Comparison of ENCODE assay signal across 8 cellular contexts in genomic region chr2:210170442-210171303, GRCh38. TPM values are rescaled to one million over a fixed set of nuclear protein-coding genes. Genes with fewer than 3 reads are reported as not detected.
DNase-seq lines count a peak whose midpoint lies in the region; ATAC-seq and TF ChIP-seq lines count a peak whose summit lies in the region.

No MANE protein-coding gene starts in this region.

- no peaks in the 10 kb centered on the region for H3K36me3 ChIP-seq in GM23338 (ENCODE audit: insufficient read depth)

- H3F3A ChIP-seq in GM23338 (replicated peaks; ENCODE audit: low read depth): 0 out of 2 replicates have a peak, but pooled peaks cover 4% of the 10 kb centered on the region

- H3K36me3 Mint-ChIP-seq in GM23338 (ENCODE audit: low read depth) (no peaks in the 10 kb centered on the region), naive B cell (no peaks in the 10 kb centered on the region)
- H3K36me3 Mint-ChIP-seq in activated T-helper 17 cell treated with anti-CD3 and anti-CD28 coated beads, Interleukin-2, amount 50 U/mL, for 72 hours (ENCODE audit: low read depth): peaks cover 10% of the 10 kb centered on the region
- peaks cover 24% of the 10 kb centered on the region for H3K36me3 Mint-ChIP-seq in stimulated activated effector memory CD8-positive, alpha-beta T cell treated with anti-CD3 and anti-CD28 coated beads, Interleukin-12 subunit alpha, Interleukin-12 subunit beta, amount 100 ng/mL, for 72 hours

- no peak for TF ChIP-seq CTCF in GM23338 (conservative IDR thresholded peaks at IDR 0.05; ENCODE audit: low read depth in 2 of 2)

- H3K27ac Mint-ChIP-seq in GM23338 (peak overlapping the region; percentile 99), naive B cell (peak overlapping the region; percentile 97 to 99 (median 98))
- peak overlapping the region; percentile 100 for H3K27ac Mint-ChIP-seq in activated T-helper 17 cell treated with anti-CD3 and anti-CD28 coated beads, Interleukin-2, amount 50 U/mL, for 72 hours
- H3K27ac Mint-ChIP-seq in stimulated activated effector memory CD8-positive, alpha-beta T cell treated with anti-CD3 and anti-CD28 coated beads, Interleukin-12 subunit alpha, Interleukin-12 subunit beta, amount 100 ng/mL, for 72 hours: peak overlapping the region; percentile 100

- H4K20me1 ChIP-seq in GM23338 (replicated peaks; ENCODE audit: insufficient read depth): no peaks in the 10 kb centered on the region

- H3K9me2 ChIP-seq in GM23338 (ENCODE audit: insufficient read depth): no peaks in the 10 kb centered on the region

- peaks cover 45% of the 10 kb centered on the region for H3K79me2 ChIP-seq in GM23338 (replicated peaks; ENCODE audit: insufficient read depth)

- ATAC-seq in GM23338: peak; percentile 81
- peak; percentile 80 for ATAC-seq in activated T-helper 17 cell treated with anti-CD3 and anti-CD28 coated beads, Interleukin-2, amount 50 U/mL, for 72 hours (replicated peaks)
- peak; percentile 68 to 70 for ATAC-seq in naive B cell (ENCODE audit: low read depth in 2 of 2)
- peak; percentile 84 for ATAC-seq in stimulated activated effector memory CD8-positive, alpha-beta T cell treated with anti-CD3 and anti-CD28 coated beads, Interleukin-12 subunit alpha, Interleukin-12 subunit beta, amount 100 ng/mL, for 72 hours

- H3K27me3 Mint-ChIP-seq in GM23338 (ENCODE audit: insufficient read depth, low read depth, poor library complexity) (peaks cover 8% of the 10 kb centered on the region), naive B cell (no peaks in the 10 kb centered on the region)
- peaks cover 3% of the 10 kb centered on the region for H3K27me3 Mint-ChIP-seq in activated T-helper 17 cell treated with anti-CD3 and anti-CD28 coated beads, Interleukin-2, amount 50 U/mL, for 72 hours

- H3K27ac ChIP-seq in GM23338 (ENCODE audit: low read depth): peak overlapping the region; percentile 96

- H3K4me2 ChIP-seq in GM23338: peak overlapping the region; percentile 81

- H3K9me3 Mint-ChIP-seq in GM23338 (no peaks in the 10 kb centered on the region), naive B cell (no peaks in the 10 kb centered on the region)
- no peaks in the 10 kb centered on the region for H3K9me3 Mint-ChIP-seq in activated T-helper 17 cell treated with anti-CD3 and anti-CD28 coated beads, Interleukin-2, amount 50 U/mL, for 72 hours
- H3K9me3 Mint-ChIP-seq in stimulated activated effector memory CD8-positive, alpha-beta T cell treated with anti-CD3 and anti-CD28 coated beads, Interleukin-12 subunit alpha, Interleukin-12 subunit beta, amount 100 ng/mL, for 72 hours: no peaks in the 10 kb centered on the region

- peak overlapping the region; percentile 70 for H3K4me3 ChIP-seq in GM23338

- DNase-seq in Daoy (ENCODE audit: low read depth): peak; percentile 97
- DNase-seq in GM23338 (ENCODE audit: low spot score): peak; percentile 97
- peak; percentile 58 to 80 for DNase-seq in Kasumi-1 (lab: John Stamatoyannopoulos, UW)
- DNase-seq in RPMI7951 (ENCODE audit: low read depth): peak; percentile 93
- peak; percentile 94 for DNase-seq in fibroblast of gingiva (ENCODE audit: low read depth)
- DNase-seq in naive B cell: peak; percentile 96
- peak; percentile 92 to 98 for DNase-seq in stimulated activated effector memory CD8-positive, alpha-beta T cell treated with anti-CD3 and anti-CD28 coated beads, Interleukin-12 subunit alpha, Interleukin-12 subunit beta, amount 100 ng/mL, for 72 hours (ENCODE audit: low spot score in 2 of 2)

- H3K4me1 ChIP-seq in GM23338 (ENCODE audit: insufficient read depth): peaks cover 12% of the 10 kb centered on the region

- H3K4me3 Mint-ChIP-seq in GM23338 (peak overlapping the region; percentile 95), naive B cell (peak overlapping the region; percentile 96 to 99 (median 99))
- H3K4me3 Mint-ChIP-seq in activated T-helper 17 cell treated with anti-CD3 and anti-CD28 coated beads, Interleukin-2, amount 50 U/mL, for 72 hours: peak overlapping the region; percentile 99
- peak overlapping the region; percentile 98 for H3K4me3 Mint-ChIP-seq in stimulated activated effector memory CD8-positive, alpha-beta T cell treated with anti-CD3 and anti-CD28 coated beads, Interleukin-12 subunit alpha, Interleukin-12 subunit beta, amount 100 ng/mL, for 72 hours

- no peaks in the 10 kb centered on the region for H3K27me3 ChIP-seq in GM23338 (ENCODE audit: insufficient read depth)

- no peak overlapping the region for H2AFZ ChIP-seq in GM23338

- H3K4me1 Mint-ChIP-seq in GM23338 (peaks cover 20% of the 10 kb centered on the region), naive B cell (peaks cover 20 to 26% (median 25%) of the 10 kb centered on the region in 3 donors)
- peaks cover 10% of the 10 kb centered on the region for H3K4me1 Mint-ChIP-seq in activated T-helper 17 cell treated with anti-CD3 and anti-CD28 coated beads, Interleukin-2, amount 50 U/mL, for 72 hours
- peaks cover 31% of the 10 kb centered on the region for H3K4me1 Mint-ChIP-seq in stimulated activated effector memory CD8-positive, alpha-beta T cell treated with anti-CD3 and anti-CD28 coated beads, Interleukin-12 subunit alpha, Interleukin-12 subunit beta, amount 100 ng/mL, for 72 hours

TF ChIP-seq in GM23338, 12 proteins besides CTCF, POLR2A, EP300 and RAD21:
- TF ChIP-seq CREB1 (CRISPR knock-in tag; IDR thresholded peaks at IDR 0.05; ENCODE audit: low read depth) (no peak), ZNF331 (CRISPR knock-in tag; IDR thresholded peaks at IDR 0.05; ENCODE audit: low read depth) (no peak), POLR2AphosphoS5 (IDR thresholded peaks at IDR 0.05; ENCODE audit: low read depth) (peak; percentile 58)
TF ChIP-seq in GM23338: peak in this region for 1.

RNA-seq across cellular contexts. Expression of gene KANSL1L, which starts 0.5 kb away (rescaled TPM):
- 19.8 and 25.0 TPM in 2 replicates for total RNA-seq in Daoy (2014; rRNA removed; shearing (Covaris generic))
- 21.1 and 21.2 TPM in 2 replicates for total RNA-seq in GM23338 (2014; rRNA removed; shearing (Covaris generic))
- 6.5 and 7.4 TPM in 2 replicates for polyA plus RNA-seq in GM23338 (2016; fragmentation: Nextera tagmentation; extraction: Ambion mirVana)
- total RNA-seq in RPMI7951 (2014; rRNA removed; shearing (Covaris generic)): 19.2 and 25.3 TPM in 2 replicates
- 10 to 100 TPM in 1 of 2 donors, 1 to 10 TPM in 1; 4.3 to 10.3 TPM for total RNA-seq in activated T-helper 17 cell treated with anti-CD3 and anti-CD28 coated beads, Interleukin-2, amount 50 U/mL, for 72 hours
- 1 to 10 TPM in 5 of 6 donors, under 1 TPM in 1; 0.52 to 3.2 (median 2.4) TPM for polyA plus RNA-seq in naive B cell (ENCODE audit: low read depth in 6 of 6)

RNA-seq across cellular contexts. Expression of gene ACADL, which starts 54.6 kb away (rescaled TPM):
- total RNA-seq in Daoy (2014; rRNA removed; shearing (Covaris generic)): not detected in 2 replicates
- 0.39 TPM in 1 of 2 replicates, not detected in the other for total RNA-seq in GM23338 (2014; rRNA removed; shearing (Covaris generic))
- polyA plus RNA-seq in GM23338 (2016; fragmentation: Nextera tagmentation; extraction: Ambion mirVana) (0.37 and 0.68 TPM in 2 replicates), naive B cell (ENCODE audit: low read depth in 6 of 6) (not detected)
- total RNA-seq in RPMI7951 (2014; rRNA removed; shearing (Covaris generic)): not detected in 2 replicates
- total RNA-seq in activated T-helper 17 cell treated with anti-CD3 and anti-CD28 coated beads, Interleukin-2, amount 50 U/mL, for 72 hours: not detected

Comparison
In these comparisons a context has a peak if more than half of its experiments do, and no peak if none do; other contexts are left out.
1. Peak in every context shown above with its lines: DNase-seq, ATAC-seq, H3K4me3 ChIP-seq and H3K27ac ChIP-seq.